Comparison of ENCODE assay signal across 8 cellular contexts in the genomic region with DNA sequence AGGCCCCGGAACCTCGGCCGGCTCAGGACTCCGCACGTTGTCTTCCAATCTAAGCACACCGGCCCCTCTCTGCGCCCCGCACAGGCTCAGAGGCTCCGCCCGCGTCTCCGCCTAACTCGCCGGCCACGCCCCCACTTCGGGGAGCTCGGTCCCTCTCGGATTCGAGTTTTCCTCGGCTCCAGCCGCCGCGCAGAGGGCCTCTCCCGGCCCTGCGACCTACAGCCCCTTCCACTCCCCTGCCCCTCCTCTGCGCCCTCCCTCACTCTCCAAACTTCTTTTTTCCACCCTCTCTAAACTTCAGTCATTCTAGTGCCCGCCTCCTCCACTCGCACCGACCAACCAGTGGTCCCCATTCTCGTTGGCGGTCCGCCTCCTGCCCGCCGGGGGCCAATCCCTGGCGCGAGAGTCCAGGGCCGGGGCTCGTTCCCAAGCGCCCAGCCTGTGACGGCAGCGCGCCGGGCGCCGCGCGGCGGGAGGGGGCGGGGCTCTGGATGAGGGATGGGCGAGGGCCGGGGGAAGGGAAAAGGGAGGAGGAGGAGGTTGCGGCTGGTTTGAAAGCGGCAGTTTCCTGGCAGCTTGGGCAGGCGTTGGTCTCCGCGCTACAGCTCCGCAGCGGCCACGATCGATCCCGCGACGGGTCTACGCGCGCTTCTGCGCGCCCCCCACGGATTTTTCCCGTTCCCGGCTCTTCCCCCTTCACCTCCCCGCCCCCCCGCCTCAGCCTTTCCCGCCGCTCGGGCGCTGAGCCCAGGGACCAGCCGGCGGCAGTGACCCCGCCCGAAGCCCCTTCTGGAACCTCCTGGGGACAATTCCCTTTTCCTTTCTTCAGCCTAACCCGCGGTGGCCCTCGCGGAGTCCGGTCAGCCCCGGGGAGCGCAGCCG. TPM values are rescaled to one million over a fixed set of nuclear protein-coding genes. Genes with fewer than 3 reads are reported as not detected.
DNase-seq lines count a peak whose midpoint lies in the region; ATAC-seq and TF ChIP-seq lines count a peak whose summit lies in the region.

A gene (plus strand): TSS at position 563 of the 882 bp plus-strand sequence. CDS start 519 bp downstream, outside the sequence.

- TF ChIP-seq CTCF in GM13976 (IDR thresholded peaks at IDR 0.05; ENCODE audit: borderline replicate concordance, control extremely low read depth, extremely low read depth, insufficient read depth, missing control alignments) (no peak), right atrium auricular region (IDR thresholded peaks at IDR 0.05) (no peak), psoas muscle (IDR thresholded peaks at IDR 0.05) (no peak)

- peak within 1 kb of the TSS; percentile 93 to 95 for H3K27ac ChIP-seq in right atrium auricular region
- H3K27ac ChIP-seq in psoas muscle, result peak within 1 kb of the TSS; percentile 73
- peak within 1 kb of the TSS; percentile 86 for H3K27ac ChIP-seq in urinary bladder (ENCODE audit: low read depth)

- WGBS in psoas muscle, 3 donors, result 0 to 1% (median 0%) methylated on average over 70 to 89 of the region's 89 CpGs
- under 1% methylated on average over 89 of the region's 89 CpGs for WGBS in urinary bladder

- H3K36me3 ChIP-seq in right atrium auricular region (no peaks in the 10 kb centered on the region), psoas muscle (ENCODE audit: insufficient read depth in 1 of 2, low read depth in 1 of 2) (no peaks in the 10 kb centered on the region), urinary bladder (ENCODE audit: insufficient read depth) (no peaks in the 10 kb centered on the region)

- in situ Hi-C loops in GM13976 (cut with MboI; ENCODE audit: low sequenced_read_pairs, unreplicated experiment), result no loop called here

- peaks cover 0 to 38% of the 10 kb centered on the region in 2 donors for H3K4me1 ChIP-seq in right atrium auricular region
- H3K4me1 ChIP-seq in psoas muscle, result peaks cover 10% of the 10 kb centered on the region
- no peaks in the 10 kb centered on the region for H3K4me1 ChIP-seq in urinary bladder (ENCODE audit: insufficient read depth)

- H3K4me3 ChIP-seq in right atrium auricular region (peak within 1 kb of the TSS; percentile 88 to 96), psoas muscle (peak within 1 kb of the TSS; percentile 87), urinary bladder (ENCODE audit: low read depth, low read length) (peak within 1 kb of the TSS; percentile 99)

- intact Hi-C loops in psoas muscle (cut with DNase I), result loop anchor here in 1 of 2 donors (10.0 kb wide), 1 partner anchor 285 kb away; no protein-coding TSS in a partner anchor

- ATAC-seq in HG02884 (IDR thresholded peaks at IDR 0.05; ENCODE audit: unreplicated experiment) (peak; percentile 98), psoas muscle (peak; percentile 97 to 99 (median 98))

- DNase-seq in GM13976 (ENCODE audit: low spot score) (peak; percentile 95), NCI-H1694 (lab: John Stamatoyannopoulos, UW) (peak; percentile 97), T-helper 2 cell (peak; percentile 83 to 98 (median 89)), anterior cingulate cortex (lab: John Stamatoyannopoulos, UW) (peak; percentile 54 to 98 (median 95)), right atrium auricular region (ENCODE audit: low spot score) (peak; percentile 98), psoas muscle (peak; percentile 98)

- H3K27me3 ChIP-seq in right atrium auricular region, result no peaks in the 10 kb centered on the region
- no peaks in the 10 kb centered on the region for H3K27me3 ChIP-seq in psoas muscle (ENCODE audit: insufficient read depth in 3 of 3, low read length in 2 of 3)

- H3K9me3 ChIP-seq in right atrium auricular region (no peaks in the 10 kb centered on the region), psoas muscle (peaks cover 4% of the 10 kb centered on the region)

RNA-seq across cellular contexts. Expression of the gene that starts here (rescaled TPM):
- total RNA-seq in right atrium auricular region (1 to 10 TPM; 6.4 to 6.6 TPM), psoas muscle (1 to 10 TPM; 2.9 to 7.1 (median 4.4) TPM), urinary bladder (34.7 TPM)
- polyA plus RNA-seq in psoas muscle (1 to 10 TPM in 2 of 3 donors, under 1 TPM in 1; 0.76 to 2.1 (median 1.1) TPM), urinary bladder (6.1 TPM)

Comparison
In these comparisons a context has a peak if more than half of its experiments do, and no peak if none do; other contexts are left out.
1. Peak in every context shown above with its lines: DNase-seq, ATAC-seq, H3K4me3 ChIP-seq and H3K27ac ChIP-seq.